ENCODE assay signal across 30 cellular contexts in the genomic region with DNA sequence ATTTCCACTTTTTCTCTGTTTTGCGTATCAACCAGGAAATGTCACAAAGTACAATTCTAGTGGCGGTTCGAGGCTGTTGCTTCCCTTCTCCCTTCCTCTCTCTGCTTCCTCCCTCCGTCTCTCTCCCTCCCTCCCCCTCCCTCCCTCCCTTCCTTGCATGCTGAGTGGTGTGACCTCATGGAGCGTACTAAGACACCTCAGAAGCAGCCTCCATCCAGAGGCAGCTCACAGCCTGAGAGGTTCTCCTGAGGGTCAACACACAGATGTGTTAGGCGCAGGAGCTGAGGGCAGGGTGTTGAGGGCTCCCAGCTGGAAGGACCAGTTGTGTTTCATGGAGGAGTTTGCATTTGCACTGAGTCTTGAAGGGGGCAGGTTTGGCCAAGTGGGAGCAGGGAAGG. TPM values are rescaled to one million over a fixed set of nuclear protein-coding genes. Genes with fewer than 3 reads are reported as not detected.
DNase-seq lines count a peak whose midpoint lies in the region; TF ChIP-seq lines count a peak whose summit lies in the region.
"Had no signal": no experiment of that assay in that cellular context is flagged by ENCODE, and none has a peak within 500 bp of the region (broad histone marks: within the 10 kb centered on the region; RNA-seq: fewer than 3 reads in every experiment).

No MANE protein-coding gene starts in this region.

- H3K36me3 ChIP-seq in esophagus muscularis mucosa (peaks cover 16 to 31% (median 23%) of the 10 kb centered on the region in 4 donors), neuronal stem cell (replicated peaks in 1 of 2; ENCODE audit: control insufficient read depth in 2 of 2, insufficient read depth in 2 of 2, low read length in 2 of 2) (no peaks in the 10 kb centered on the region), H7 (replicated peaks; ENCODE audit: control insufficient read depth, insufficient read depth, low read length) (no peaks in the 10 kb centered on the region)
- H3K36me3 ChIP-seq: uterus had no signal

- H3K27ac ChIP-seq in esophagus muscularis mucosa (replicated peaks in 1 of 4), result peak overlapping the region in 3 of 4 donors; percentile 15 to 41 (median 19)
- no peak overlapping the region for H3K27ac ChIP-seq in neuronal stem cell (replicated peaks; ENCODE audit: low read length)
- H3K27ac ChIP-seq: coronary artery, epithelial cell of prostate, HL-60, KMS-11, parathyroid adenoma, spleen had no signal

- no peaks in the 10 kb centered on the region for H3K9me3 ChIP-seq in esophagus muscularis mucosa
- H3K9me3 ChIP-seq in neuronal stem cell (replicated peaks in 1 of 2; ENCODE audit: control insufficient read depth in 2 of 2, insufficient read depth in 1 of 2, low read depth in 1 of 2, low read length in 2 of 2), result no peaks in the 10 kb centered on the region
- H3K9me3 ChIP-seq: heart right ventricle, Peyer's patch, spleen, uterus had no signal

- H3K23ac ChIP-seq in neuronal stem cell (ENCODE audit: low read depth, low read length, poor library complexity), result no peak overlapping the region

- H3K79me1 ChIP-seq in neuronal stem cell (ENCODE audit: low read depth, low read length), result peaks cover 5% of the 10 kb centered on the region

- no peak overlapping the region for H2BK12ac ChIP-seq in neuronal stem cell (ENCODE audit: low read length)

- H2BK120ac ChIP-seq in neuronal stem cell (ENCODE audit: low read depth, low read length), result no peak overlapping the region

- H2BK15ac ChIP-seq in neuronal stem cell (ENCODE audit: low read length), result no peak overlapping the region

- 56% methylated on average over 6 of the region's 6 CpGs for WGBS in esophagus muscularis mucosa
- WGBS in neuronal stem cell (ENCODE audit: extremely low coverage in 2 of 2, insufficient read length in 2 of 2, insufficient replicate concordance in 1 of 2), 2 donors, result no CpG with 5 or more reads among the region's 6 CpGs

- no peak overlapping the region for H4K8ac ChIP-seq in neuronal stem cell (ENCODE audit: low read depth, low read length)

- intact Hi-C loops in esophagus muscularis mucosa (cut with DNase I), result no loop called here

- TF ChIP-seq CTCF in esophagus muscularis mucosa (IDR thresholded peaks at IDR 0.05), result no peak

- H3K4me2 ChIP-seq in neuronal stem cell (ENCODE audit: insufficient read depth, low read length, poor library complexity, severe bottlenecking), result no peak overlapping the region
- H3K4me2 ChIP-seq: KMS-11 had no signal

- no peaks in the 10 kb centered on the region for H3K27me3 ChIP-seq in esophagus muscularis mucosa
- peaks cover 0 to 8% (median 3%) of the 10 kb centered on the region in 3 experiments for H3K27me3 ChIP-seq in neuronal stem cell (ENCODE audit: control insufficient read depth in 3 of 3, insufficient read depth in 3 of 3, low read depth in 1 of 3, low read length in 3 of 3)
- no peaks in the 10 kb centered on the region for H3K27me3 ChIP-seq in H7 (ENCODE audit: control insufficient read depth, insufficient read depth, low read length)
- H3K27me3 ChIP-seq: heart right ventricle, Peyer's patch, uterus had no signal

- no peak overlapping the region for H2AK5ac ChIP-seq in neuronal stem cell (ENCODE audit: low read depth, low read length)

- TF ChIP-seq EP300 in esophagus muscularis mucosa (IDR thresholded peaks at IDR 0.05), result no peak

- H3K9ac ChIP-seq in neuronal stem cell (ENCODE audit: low read depth, low read length, poor library complexity), result peak overlapping the region; percentile 60
- H3K9ac ChIP-seq: KMS-11, parathyroid adenoma had no signal

- H3K4ac ChIP-seq in neuronal stem cell (ENCODE audit: low read length), result no peak overlapping the region

- H3K18ac ChIP-seq in neuronal stem cell (ENCODE audit: low read length), result peak overlapping the region; percentile 76

- no peak overlapping the region for H2AFZ ChIP-seq in neuronal stem cell (ENCODE audit: low read length)
- H2AFZ ChIP-seq: parathyroid adenoma had no signal

- H4K91ac ChIP-seq in neuronal stem cell (ENCODE audit: low read depth, low read length, poor library complexity), result no peak overlapping the region

- H3K4me3 ChIP-seq in esophagus muscularis mucosa (no peak overlapping the region), neuronal stem cell (ENCODE audit: low read length in 2 of 2) (peak overlapping the region in 1 of 2 donors; percentile 34), H7 (ENCODE audit: insufficient read depth, low read depth, low read length) (no peak overlapping the region)
- H3K4me3 ChIP-seq: coronary artery, heart right ventricle, Peyer's patch, spleen, uterus had no signal

- TF ChIP-seq POLR2A in esophagus muscularis mucosa (IDR thresholded peaks at IDR 0.05; ENCODE audit: low read depth), result no peak

- DNase-seq in EH (ENCODE audit: low read depth) (peak; percentile 49), NCI-H69 (lab: John Stamatoyannopoulos, UW) (peak; percentile 52), esophagus muscularis mucosa (ENCODE audit: extremely low spot score) (no peak), neuronal stem cell (ENCODE audit: low spot score) (no peak), H7 (no peak)
- DNase-seq in activated CD4-positive, alpha-beta T cell treated with anti-CD3 and anti-CD28 coated beads for 4 hours, result no peak
- DNase-seq in activated CD4-positive, alpha-beta T cell treated with anti-CD3 and anti-CD28 coated beads, Interleukin-2, amount 50 U/mL, for 48 hours, result no peak
- DNase-seq: ACHN; activated CD4-positive, alpha-beta T cell treated with anti-CD3 and anti-CD28 coated beads, Interleukin-2, amount 10 ng/mL, durations not matched to agents 7 days and 5 days; activated effector memory CD4-positive, alpha-beta T cell treated with Interleukin-2 at 50 U/mL for 16 hours; activated T-cell treated with anti-CD3 and anti-CD28 coated beads, Interleukin-2, amount 50 U/mL, for 1 hour; CD8-positive, alpha-beta memory T cell; effector CD8-positive, alpha-beta T cell; MM.1S; NCI-H1436; NCI-H2107; NCI-H345; Peyer's patch; retina; spleen; stimulated activated CD8-positive, alpha-beta memory T cell treated with anti-CD3 and anti-CD28 coated beads, Interleukin-4, amount 100 ng/mL, for 48 hours; stimulated activated naive CD8-positive, alpha-beta T cell treated with anti-CD3 and anti-CD28 coated beads, Interleukin-15, amount 100 ng/mL, for 72 hours; uterus had no signal

- no peak overlapping the region for H2BK5ac ChIP-seq in neuronal stem cell (ENCODE audit: low read length)

- H3K4me1 ChIP-seq in esophagus muscularis mucosa, result peaks cover 7 to 62% (median 45%) of the 10 kb centered on the region in 4 donors
- H3K4me1 ChIP-seq in neuronal stem cell (ENCODE audit: control insufficient read depth in 2 of 2, insufficient read depth in 1 of 2, low read depth in 1 of 2, low read length in 2 of 2), result peaks cover 0 to 7% of the 10 kb centered on the region in 2 donors

- no peak overlapping the region for H3K14ac ChIP-seq in neuronal stem cell (ENCODE audit: low read length)

RNA-seq across cellular contexts. Expression of a gene that starts 57.7 kb away (rescaled TPM):
- total RNA-seq in esophagus muscularis mucosa, result 10 to 100 TPM; 36.0 to 89.5 (median 56.4) TPM
- polyA plus RNA-seq in neuronal stem cell (2013, experiment 1 of 2), result 10.1 TPM
- polyA plus RNA-seq in neuronal stem cell (2013, experiment 2 of 2), result 10.2 TPM
- 10.1 and 11.3 TPM in 2 replicates for total RNA-seq in H7 (2014; rRNA removed; shearing (Covaris generic))
- total RNA-seq: B cell had no signal

Comparison
In these comparisons a context has a peak if more than half of its experiments do, and no peak if none do; other contexts are left out.
1. DNase-seq: peak in EH (single experiment) and NCI-H69 (single experiment); none in esophagus muscularis mucosa (single experiment), neuronal stem cell (single experiment), activated CD4-positive, alpha-beta T cell treated with anti-CD3 and anti-CD28 coated beads for 4 hours (0 of 2), activated CD4-positive, alpha-beta T cell treated with anti-CD3 and anti-CD28 coated beads, Interleukin-2, amount 50 U/mL, for 48 hours (0 of 2) and H7 (single experiment).